Comparison of ENCODE assay signal across 11 cellular contexts in genomic region chr7:76354981-76355730, GRCh38. TPM values are rescaled to one million over a fixed set of nuclear protein-coding genes. Genes with fewer than 3 reads are reported as not detected.
DNase-seq lines count a peak whose midpoint lies in the region; TF ChIP-seq lines count a peak whose summit lies in the region.
"Had no signal": no experiment of that assay in that cellular context is flagged by ENCODE, and none has a peak within 500 bp of the region (broad histone marks: within the 10 kb centered on the region; RNA-seq: fewer than 3 reads in every experiment).

No MANE protein-coding gene starts in this region.

- H4K20me1 ChIP-seq in Karpas-422 (ENCODE audit: insufficient read depth, low read depth, low read length) (peaks cover 70% of the 10 kb centered on the region), osteoblast (ENCODE audit: insufficient read depth, low read length) (peaks cover 77% of the 10 kb centered on the region)

- H3K9me3 ChIP-seq in ES-I3 (ENCODE audit: control insufficient read depth, insufficient read depth, low read length), result no peaks in the 10 kb centered on the region
- no peaks in the 10 kb centered on the region for H3K9me3 ChIP-seq in Karpas-422 (ENCODE audit: low read length)
- H3K9me3 ChIP-seq in osteoblast (ENCODE audit: low read depth, low read length), result no peaks in the 10 kb centered on the region
- H3K9me3 ChIP-seq in ascending aorta, result no peaks in the 10 kb centered on the region

- H3K27me3 ChIP-seq in Karpas-422 (ENCODE audit: low read length) (no peaks in the 10 kb centered on the region), osteoblast (ENCODE audit: insufficient read depth, low read length) (no peaks in the 10 kb centered on the region), ascending aorta (no peaks in the 10 kb centered on the region)

- no peak for TF ChIP-seq CTCF in osteoblast (IDR thresholded peaks at IDR 0.05; ENCODE audit: extremely low read depth, low read depth, low read length)
- TF ChIP-seq CTCF in ascending aorta (IDR thresholded peaks at IDR 0.05), result no peak

- H3K9ac ChIP-seq in ES-I3 (ENCODE audit: low read depth, low read length) (peak overlapping the region; percentile 18), Karpas-422 (ENCODE audit: low read length) (no peak overlapping the region)

- DNase-seq in Karpas-422 (no peak), dermis blood vessel endothelial cell (peak; percentile 55), osteoblast (ENCODE audit: insufficient read length, low spot score, missing footprints) (no peak), DMS 273 treated with DMSO at 0.1 percent for 48 hours (lab: John Stamatoyannopoulos, UW) (no peak), foreskin melanocyte (no peak), ascending aorta (ENCODE audit: low spot score in 2 of 2) (no peak)
- DNase-seq: activated CD4-positive, alpha-beta T cell treated with anti-CD3 and anti-CD28 coated beads, Interleukin-2, amount 50 U/mL, for 4 hours; effector memory CD4-positive, alpha-beta T cell; NCI-H1105 treated with DMSO at 0.1 percent for 48 hours; NCI-H748 treated with DMSO at 0.1 percent for 48 hours had no signal

- H3K4me3 ChIP-seq in Karpas-422 (ENCODE audit: low read length), result no peak overlapping the region
- H3K4me3 ChIP-seq in osteoblast (ENCODE audit: insufficient read depth, low read length), result no peak overlapping the region
- H3K4me3 ChIP-seq in ascending aorta, result no peak overlapping the region

- peaks cover 86% of the 10 kb centered on the region for H3K79me2 ChIP-seq in Karpas-422 (ENCODE audit: low read length)
- H3K79me2 ChIP-seq in osteoblast (ENCODE audit: insufficient read depth, low read length), result peaks cover 86% of the 10 kb centered on the region

- no peak overlapping the region for H3K27ac ChIP-seq in Karpas-422 (ENCODE audit: low read length)
- H3K27ac ChIP-seq in osteoblast (ENCODE audit: low read depth, low read length), result no peak overlapping the region
- H3K27ac ChIP-seq in ascending aorta, result no peak overlapping the region

- H3K4me1 ChIP-seq in ES-I3 (ENCODE audit: insufficient read depth, low read length) (peaks cover 27% of the 10 kb centered on the region), Karpas-422 (ENCODE audit: low read length) (peaks cover 37% of the 10 kb centered on the region), osteoblast (ENCODE audit: insufficient read depth, low read length) (peaks cover 35% of the 10 kb centered on the region), ascending aorta (peaks cover 4 to 39% of the 10 kb centered on the region in 2 donors)

- peaks cover 23% of the 10 kb centered on the region for H3K36me3 ChIP-seq in ES-I3 (ENCODE audit: insufficient read depth, low read length)
- H3K36me3 ChIP-seq in Karpas-422 (ENCODE audit: insufficient read depth, low read length), result peaks cover 49% of the 10 kb centered on the region
- H3K36me3 ChIP-seq in osteoblast (ENCODE audit: insufficient read depth, low read length), result peaks cover 28% of the 10 kb centered on the region
- H3K36me3 ChIP-seq in ascending aorta, result peaks cover 0 to 6% of the 10 kb centered on the region in 2 donors

- H2AFZ ChIP-seq in Karpas-422 (ENCODE audit: low read length) (no peak overlapping the region), osteoblast (ENCODE audit: low read length) (no peak overlapping the region)

- no peaks in the 10 kb centered on the region for H3K9me2 ChIP-seq in Karpas-422 (replicated peaks; ENCODE audit: insufficient read depth, low read length)

- H3K4me2 ChIP-seq in Karpas-422 (ENCODE audit: low read depth, low read length, poor library complexity, severe bottlenecking) (peak overlapping the region; percentile 9), osteoblast (ENCODE audit: insufficient read depth, low read length) (peak overlapping the region; percentile 8)

- intact Hi-C loops in ascending aorta (cut with DNase I), result no loop called here

RNA-seq across cellular contexts. Expression of gene YWHAG, which starts 3.6 kb away (rescaled TPM):
- total RNA-seq in Karpas-422 (2014; rRNA removed; shearing (Covaris generic); ENCODE audit: low replicate concordance), result 49.1 and 64.1 TPM in 2 replicates
- total RNA-seq in dermis blood vessel endothelial cell (95.0 and 154 TPM in 2 replicates), osteoblast (99.9 and 121 TPM in 2 replicates), ascending aorta (83.0 TPM)

RNA-seq across cellular contexts. Expression of gene HSPB1, which starts 52.7 kb away (rescaled TPM):
- total RNA-seq in Karpas-422 (2014; rRNA removed; shearing (Covaris generic); ENCODE audit: low replicate concordance), result 5.2 and 17.7 TPM in 2 replicates
- total RNA-seq in dermis blood vessel endothelial cell (109 and 120 TPM in 2 replicates), osteoblast (67.2 and 72.7 TPM in 2 replicates), ascending aorta (3,584 TPM)

RNA-seq across cellular contexts. Expression of gene SSC4D, which starts 54.3 kb away (rescaled TPM):
- total RNA-seq in Karpas-422 (2014; rRNA removed; shearing (Covaris generic); ENCODE audit: low replicate concordance), result not detected in 2 replicates
- 0.68 and 0.98 TPM in 2 replicates for total RNA-seq in dermis blood vessel endothelial cell
- 0.88 and 1.1 TPM in 2 replicates for total RNA-seq in osteoblast
- total RNA-seq in ascending aorta, result not detected

Comparison
In these comparisons a context has a peak if more than half of its experiments do, and no peak if none do; other contexts are left out.
1. RNA of gene HSPB1, which starts 52.7 kb away (total RNA-seq): 3,584 TPM in ascending aorta (single experiment); 109 to 120 TPM in dermis blood vessel endothelial cell, 67.2 to 72.7 TPM in osteoblast and 5.2 to 17.7 TPM in Karpas-422; every median in the first group is over 10 times any median in the second.